In genomic region chr7:157241631-157242030, GRCh38 we compare ENCODE assay signal across 20 cellular contexts.
A peak's percentile ranks its signal among the peaks of the same experiment; 100 is the strongest.
DNase-seq lines count a peak whose midpoint lies in the region; ATAC-seq, FAIRE-seq and TF ChIP-seq lines count a peak whose summit lies in the region.
"Had no signal": no experiment of that assay in that cellular context is flagged by ENCODE, and none has a peak within 500 bp of the region (broad histone marks: within the 10 kb centered on the region; RNA-seq: fewer than 3 reads in every experiment).

No MANE protein-coding gene starts in this region.

- intact Hi-C loops in CD8-positive, alpha-beta T cell (cut with DNase I, micrococcal nuclease) = no loop called here
- intact Hi-C loops in K562 (cut with micrococcal nuclease) = no loop called here
- intact Hi-C loops in activated CD4-positive, alpha-beta T cell treated with anti-CD3 and anti-CD28 coated beads, Interleukin-2, amount 10 ng/mL, durations not matched to agents 24 days and 14 days (cut with micrococcal nuclease) = no loop called here

- 95% methylated on average over 5 of the region's 5 CpGs for WGBS in K562 (ENCODE audit: insufficient coverage, low coverage, missing lambda C conversion rate)
- no CpG with 5 or more reads among the region's 5 CpGs for WGBS in neuronal stem cell (ENCODE audit: extremely low coverage in 2 of 2, insufficient read length in 2 of 2, insufficient replicate concordance in 1 of 2), 2 donors
- 96 to 99% methylated on average over 5 of the region's 5 CpGs for WGBS in upper lobe of left lung, 2 donors

- TF ChIP-seq POLR2A in K562 (conservative IDR thresholded peaks at IDR 0.05) (peak; percentile 44; the same call in 1 of the 2 replicates), upper lobe of left lung (IDR thresholded peaks at IDR 0.05) (no peak)

- H4K20me1 ChIP-seq in K562 (replicated peaks; ENCODE audit: control insufficient read depth, insufficient read depth, low read length) = no peaks in the 10 kb centered on the region

- DNase-seq in CD8-positive, alpha-beta T cell = no peak
- no peak for DNase-seq in K562 (ENCODE audit: extremely low read depth in 1 of 4, low spot score in 3 of 4)
- no peak for DNase-seq in neuronal stem cell (ENCODE audit: low spot score)
- no peak for DNase-seq in activated T-cell treated with anti-CD3 and anti-CD28 coated beads, Interleukin-2, amount 50 U/mL, for 24 hours
- DNase-seq in upper lobe of left lung = no peak
- no peak for DNase-seq in activated CD4-positive, alpha-beta T cell treated with anti-CD3 and anti-CD28 coated beads, Interleukin-2, amount 10 ng/mL, durations not matched to agents 24 days and 14 days
- DNase-seq: CD8-positive, alpha-beta memory T cell; COR-L47; DMS 273 treated with DMSO at 0.1 percent for 48 hours; GM23248; HCEC 1CT; HFFc6 had no signal

- ATAC-seq in CD8-positive, alpha-beta T cell = no peak
- ATAC-seq in K562 (no peak), upper lobe of left lung (ENCODE audit: low FRiP score in 2 of 2) (no peak)

- no peaks in the 10 kb centered on the region for H3K79me1 ChIP-seq in neuronal stem cell (ENCODE audit: low read depth, low read length)

- no peaks in the 10 kb centered on the region for H3K36me3 ChIP-seq in CD8-positive, alpha-beta T cell (ENCODE audit: insufficient read depth, low read length)
- peaks cover 0 to 79% of the 10 kb centered on the region in 2 experiments; a peak in 2 of 3 replicates for H3K36me3 ChIP-seq in HEK293 (ENCODE audit: control insufficient read depth in 2 of 2, insufficient read depth in 1 of 2, low read length in 2 of 2)
- peaks cover 79% of the 10 kb centered on the region for H3K36me3 ChIP-seq in K562 (ENCODE audit: control insufficient read depth, insufficient read depth, low read length)
- H3K36me3 ChIP-seq in neuronal stem cell (replicated peaks in 1 of 2; ENCODE audit: control insufficient read depth in 2 of 2, insufficient read depth in 2 of 2, low read length in 2 of 2) = peaks cover 15 to 51% of the 10 kb centered on the region in 2 donors
- H3K36me3 ChIP-seq in upper lobe of left lung = peaks cover 0 to 29% (median 12%) of the 10 kb centered on the region in 4 donors

- POLR2A ChIA-PET in CD8-positive, alpha-beta T cell (lab: Charles Lee) = no interaction called here
- POLR2A ChIA-PET in HEK293 (lab: Yijun Ruan, JAX) = no interaction called here
- POLR2A ChIA-PET in K562 (lab: Yijun Ruan, JAX) = interaction anchor here (0.8 to 1.2 kb wide), 2 partner anchors 9 to 17 kb away, joined by 3 to 4 read pairs; no protein-coding TSS in a partner anchor

- H3K9me3 Mint-ChIP-seq in CD8-positive, alpha-beta T cell = no peaks in the 10 kb centered on the region
- no peaks in the 10 kb centered on the region for H3K9me3 Mint-ChIP-seq in activated T-cell treated with anti-CD3 and anti-CD28 coated beads, Interleukin-2, amount 50 U/mL, for 24 hours
- no peaks in the 10 kb centered on the region for H3K9me3 Mint-ChIP-seq in activated CD4-positive, alpha-beta T cell treated with anti-CD3 and anti-CD28 coated beads, Interleukin-2, amount 10 ng/mL, durations not matched to agents 24 days and 14 days
- H3K9me3 Mint-ChIP-seq: CD8-positive, alpha-beta memory T cell; HFFc6 had no signal

- H2AK5ac ChIP-seq in neuronal stem cell (ENCODE audit: low read depth, low read length) = no peak overlapping the region

- no peaks in the 10 kb centered on the region for H3K27me3 ChIP-seq in CD8-positive, alpha-beta T cell (ENCODE audit: insufficient read depth, low read length)
- H3K27me3 ChIP-seq in K562 (ENCODE audit: control insufficient read depth in 2 of 2, insufficient read depth in 2 of 2, low read length in 2 of 2) = no peaks in the 10 kb centered on the region
- no peaks in the 10 kb centered on the region for H3K27me3 ChIP-seq in neuronal stem cell (ENCODE audit: control insufficient read depth in 3 of 3, insufficient read depth in 3 of 3, low read depth in 1 of 3, low read length in 3 of 3)
- H3K27me3 ChIP-seq in upper lobe of left lung = no peaks in the 10 kb centered on the region
- H3K27me3 ChIP-seq: BLaER1 treated with 17β-estradiol and CSF1 and Interleukin-3, amounts not matched to agents 10 nM and 100 nM had no signal

- no peak overlapping the region for H3K4me3 Mint-ChIP-seq in CD8-positive, alpha-beta T cell
- no peak overlapping the region for H3K4me3 Mint-ChIP-seq in activated T-cell treated with anti-CD3 and anti-CD28 coated beads, Interleukin-2, amount 50 U/mL, for 24 hours
- no peak overlapping the region for H3K4me3 Mint-ChIP-seq in activated CD4-positive, alpha-beta T cell treated with anti-CD3 and anti-CD28 coated beads, Interleukin-2, amount 10 ng/mL, durations not matched to agents 24 days and 14 days
- H3K4me3 Mint-ChIP-seq: B cell; CD8-positive, alpha-beta memory T cell; HFFc6 had no signal

- no peaks in the 10 kb centered on the region for H3K9me3 ChIP-seq in CD8-positive, alpha-beta T cell (ENCODE audit: low read length)
- no peaks in the 10 kb centered on the region for H3K9me3 ChIP-seq in HEK293 (ENCODE audit: control insufficient read depth, insufficient read depth, low read depth, low read length)
- no peaks in the 10 kb centered on the region for H3K9me3 ChIP-seq in K562 (replicated peaks; ENCODE audit: control insufficient read depth, insufficient read depth, low read depth, low read length)
- peaks cover 2% of the 10 kb centered on the region in 2 donors for H3K9me3 ChIP-seq in neuronal stem cell (replicated peaks in 1 of 2; ENCODE audit: control insufficient read depth in 2 of 2, insufficient read depth in 1 of 2, low read depth in 1 of 2, low read length in 2 of 2)
- no peaks in the 10 kb centered on the region for H3K9me3 ChIP-seq in upper lobe of left lung
- H3K9me3 ChIP-seq: BLaER1 treated with 17β-estradiol and CSF1 and Interleukin-3, amounts not matched to agents 10 nM and 100 nM had no signal

- no peak overlapping the region for H3K4me2 ChIP-seq in K562 (ENCODE audit: insufficient read depth, low read length)
- no peak overlapping the region for H3K4me2 ChIP-seq in neuronal stem cell (ENCODE audit: insufficient read depth, low read length, poor library complexity, severe bottlenecking)
- H3K4me2 ChIP-seq: BLaER1 treated with 17β-estradiol and CSF1 and Interleukin-3, amounts not matched to agents 10 nM and 100 nM had no signal

- H2BK120ac ChIP-seq in neuronal stem cell (ENCODE audit: low read depth, low read length) = no peak overlapping the region

- TF ChIP-seq CTCF in CD8-positive, alpha-beta T cell (IDR thresholded peaks at IDR 0.05) = no peak
- TF ChIP-seq CTCF in HEK293 (tag by site-specific recombination; IDR thresholded peaks at IDR 0.05) = no peak
- no peak for TF ChIP-seq CTCF in K562 (IDR thresholded peaks at IDR 0.05 in 2 of 3, conservative IDR thresholded peaks at IDR 0.05 in 1 of 3; ENCODE audit: insufficient read depth in 2 of 3, low read depth in 1 of 3, low read length in 3 of 3)
- TF ChIP-seq CTCF in upper lobe of left lung (IDR thresholded peaks at IDR 0.05) = no peak

- peaks cover 36% of the 10 kb centered on the region for H3K36me3 Mint-ChIP-seq in CD8-positive, alpha-beta T cell
- peaks cover 76% of the 10 kb centered on the region for H3K36me3 Mint-ChIP-seq in activated T-cell treated with anti-CD3 and anti-CD28 coated beads, Interleukin-2, amount 50 U/mL, for 24 hours (ENCODE audit: low read depth)
- H3K36me3 Mint-ChIP-seq in activated CD4-positive, alpha-beta T cell treated with anti-CD3 and anti-CD28 coated beads, Interleukin-2, amount 10 ng/mL, durations not matched to agents 24 days and 14 days (ENCODE audit: low read depth) = peaks cover 35% of the 10 kb centered on the region

- H3K18ac ChIP-seq in neuronal stem cell (ENCODE audit: low read length) = no peak overlapping the region

- no peak overlapping the region for H4K91ac ChIP-seq in neuronal stem cell (ENCODE audit: low read depth, low read length, poor library complexity)

- peak overlapping the region; percentile 53 for H3K27ac Mint-ChIP-seq in CD8-positive, alpha-beta T cell
- no peak overlapping the region for H3K27ac Mint-ChIP-seq in activated T-cell treated with anti-CD3 and anti-CD28 coated beads, Interleukin-2, amount 50 U/mL, for 24 hours
- H3K27ac Mint-ChIP-seq in activated CD4-positive, alpha-beta T cell treated with anti-CD3 and anti-CD28 coated beads, Interleukin-2, amount 10 ng/mL, durations not matched to agents 24 days and 14 days = no peak overlapping the region
- H3K27ac Mint-ChIP-seq: B cell, HFFc6 had no signal

- H3K27me3 Mint-ChIP-seq in CD8-positive, alpha-beta T cell (ENCODE audit: low read depth) = no peaks in the 10 kb centered on the region
- H3K27me3 Mint-ChIP-seq in activated T-cell treated with anti-CD3 and anti-CD28 coated beads, Interleukin-2, amount 50 U/mL, for 24 hours = no peaks in the 10 kb centered on the region
- no peaks in the 10 kb centered on the region for H3K27me3 Mint-ChIP-seq in activated CD4-positive, alpha-beta T cell treated with anti-CD3 and anti-CD28 coated beads, Interleukin-2, amount 10 ng/mL, durations not matched to agents 24 days and 14 days
- H3K27me3 Mint-ChIP-seq: B cell had no signal

- no peak overlapping the region for H3K14ac ChIP-seq in neuronal stem cell (ENCODE audit: low read length)

- BruUV-seq in K562 (replicated peaks; lab: Mats Ljungman, UMichigan) = no TSS peak

- TF ChIP-seq RAD21 in K562 (CRISPR knock-in tag; conservative IDR thresholded peaks at IDR 0.05 in 1 of 2, IDR thresholded peaks at IDR 0.05 in 1 of 2) = no peak

- peaks cover 3% of the 10 kb centered on the region; the same call in 2 of the 3 replicates for H3K79me2 ChIP-seq in K562 (ENCODE audit: control insufficient read depth, insufficient read depth, low read length)

- TF ChIP-seq EP300 in K562 (IDR thresholded peaks at IDR 0.05; ENCODE audit: low read length) = no peak
- TF ChIP-seq EP300 in upper lobe of left lung (IDR thresholded peaks at IDR 0.05) = no peak

- in situ Hi-C loops in K562 (cut with MboI) = no loop called here

- H3K27ac ChIP-seq in CD8-positive, alpha-beta T cell (ENCODE audit: low read depth, low read length) = no peak overlapping the region
- H3K27ac ChIP-seq in HEK293 (ENCODE audit: extremely low read depth, low read depth, low read length) (no peak overlapping the region), K562 (ENCODE audit: extremely low read depth, low read depth, low read length) (no peak overlapping the region), neuronal stem cell (replicated peaks; ENCODE audit: low read length) (no peak overlapping the region), upper lobe of left lung (no peak overlapping the region)
- H3K27ac ChIP-seq: BLaER1 treated with 17β-estradiol and CSF1 and Interleukin-3, amounts not matched to agents 10 nM and 100 nM; GM23248 had no signal

- H2AFZ ChIP-seq in K562 (ENCODE audit: low read depth, low read length) (no peak overlapping the region), neuronal stem cell (ENCODE audit: low read length) (no peak overlapping the region)
- H2AFZ ChIP-seq: GM23248 had no signal

- CTCF ChIA-PET in CD8-positive, alpha-beta T cell (lab: Charles Lee) = interaction anchor here (2.2 kb wide), 1 partner anchor 9 kb away, joined by 11 read pairs; no protein-coding TSS in a partner anchor
- CTCF ChIA-PET in HEK293 (lab: Yijun Ruan, JAX) (interaction anchor here (0.9 to 1.6 kb wide), 2 partner anchors 9 to 16 kb away, joined by 4 to 8 read pairs; no protein-coding TSS in a partner anchor), K562 (lab: Yijun Ruan, JAX; ENCODE audit: low intra/inter-chr PET ratio) (no interaction called here)

- no peaks in the 10 kb centered on the region for H3K9me1 ChIP-seq in K562 (ENCODE audit: control insufficient read depth, insufficient read depth, low read length)

- peak overlapping the region; percentile 45 for H3K23ac ChIP-seq in neuronal stem cell (ENCODE audit: low read depth, low read length, poor library complexity)

- H3K4me3 ChIP-seq in CD8-positive, alpha-beta T cell (ENCODE audit: low read depth, low read length) = no peak overlapping the region
- H3K4me3 ChIP-seq in HEK293 (ENCODE audit: low read depth, low read length) = no peak overlapping the region
- no peak overlapping the region for H3K4me3 ChIP-seq in K562
- no peak overlapping the region for H3K4me3 ChIP-seq in neuronal stem cell (ENCODE audit: low read length in 2 of 2)
- H3K4me3 ChIP-seq in upper lobe of left lung = no peak overlapping the region
- H3K4me3 ChIP-seq: BLaER1 treated with 17β-estradiol and CSF1 and Interleukin-3, amounts not matched to agents 10 nM and 100 nM; GM23248 had no signal

- H4K8ac ChIP-seq in neuronal stem cell (ENCODE audit: low read depth, low read length) = no peak overlapping the region

- no peak overlapping the region for H2BK5ac ChIP-seq in neuronal stem cell (ENCODE audit: low read length)

- no peaks in the 10 kb centered on the region for H3K4me1 Mint-ChIP-seq in CD8-positive, alpha-beta T cell (ENCODE audit: low read depth)
- H3K4me1 Mint-ChIP-seq in activated T-cell treated with anti-CD3 and anti-CD28 coated beads, Interleukin-2, amount 50 U/mL, for 24 hours (ENCODE audit: low read depth) = no peaks in the 10 kb centered on the region
- H3K4me1 Mint-ChIP-seq in activated CD4-positive, alpha-beta T cell treated with anti-CD3 and anti-CD28 coated beads, Interleukin-2, amount 10 ng/mL, durations not matched to agents 24 days and 14 days = peaks cover 4% of the 10 kb centered on the region
- H3K4me1 Mint-ChIP-seq: B cell had no signal

- H2BK12ac ChIP-seq in neuronal stem cell (ENCODE audit: low read length) = no peak overlapping the region

- no peak overlapping the region for H3K4ac ChIP-seq in neuronal stem cell (ENCODE audit: low read length)

- no peak overlapping the region for H3K9ac ChIP-seq in K562 (ENCODE audit: insufficient read depth in 1 of 2, low read depth in 2 of 2, low read length in 2 of 2)
- peak overlapping the region; percentile 55 for H3K9ac ChIP-seq in neuronal stem cell (ENCODE audit: low read depth, low read length, poor library complexity)
- H3K9ac ChIP-seq: BLaER1 treated with 17β-estradiol and CSF1 and Interleukin-3, amounts not matched to agents 10 nM and 100 nM; GM23248 had no signal

- H3K4me1 ChIP-seq in CD8-positive, alpha-beta T cell (ENCODE audit: insufficient read depth, low read length) = no peaks in the 10 kb centered on the region
- no peaks in the 10 kb centered on the region for H3K4me1 ChIP-seq in HEK293 (ENCODE audit: control insufficient read depth, insufficient read depth, low read length)
- no peaks in the 10 kb centered on the region for H3K4me1 ChIP-seq in K562 (replicated peaks in 1 of 2; ENCODE audit: control insufficient read depth in 2 of 2, insufficient read depth in 2 of 2, low read length in 2 of 2)
- H3K4me1 ChIP-seq in neuronal stem cell (ENCODE audit: control insufficient read depth in 2 of 2, insufficient read depth in 1 of 2, low read depth in 1 of 2, low read length in 2 of 2) = no peaks in the 10 kb centered on the region
- no peaks in the 10 kb centered on the region for H3K4me1 ChIP-seq in upper lobe of left lung
- H3K4me1 ChIP-seq: BLaER1 treated with 17β-estradiol and CSF1 and Interleukin-3, amounts not matched to agents 10 nM and 100 nM had no signal

- FAIRE-seq in K562 (lab: Jason Lieb, UNC) = no peak
- FAIRE-seq: G401.6, GM12891, GM19239, H54, HTR-8/SVneo had no signal

- H2BK15ac ChIP-seq in neuronal stem cell (ENCODE audit: low read length) = no peak overlapping the region
